8 cellular contexts compared by ENCODE assay signal in genomic region chr2:233210843-233211600, GRCh38. TPM values are rescaled to one million over a fixed set of nuclear protein-coding genes. Genes with fewer than 3 reads are reported as not detected.
DNase-seq lines count a peak whose midpoint lies in the region; ATAC-seq and TF ChIP-seq lines count a peak whose summit lies in the region.

No MANE protein-coding gene starts in this region.

- ATAC-seq in esophagus mucosa (peak; percentile 62), GM18519 (IDR thresholded peaks at IDR 0.05; ENCODE audit: low FRiP score, unreplicated experiment) (no peak)
- no peak for ATAC-seq in stimulated activated naive CD8-positive, alpha-beta T cell treated with anti-CD3 and anti-CD28 coated beads, Interleukin-15, Interleukin-2, amounts not matched to agents 100 U/mL and 50 U/mL, for 24 hours

- H3K9me3 ChIP-seq in neural progenitor cell (ENCODE audit: low read depth) (no peaks in the 10 kb centered on the region), smooth muscle cell (replicated peaks; ENCODE audit: low read depth) (no peaks in the 10 kb centered on the region)

- no peak for TF ChIP-seq CTCF in AG09309 (IDR thresholded peaks at IDR 0.05; ENCODE audit: control insufficient read depth, insufficient read depth, low read depth, low read length, missing control alignments)
- TF ChIP-seq CTCF in neural progenitor cell (IDR thresholded peaks at IDR 0.05) = no peak
- TF ChIP-seq CTCF in smooth muscle cell (IDR thresholded peaks at IDR 0.05; ENCODE audit: borderline replicate concordance, insufficient read depth, poor library complexity, severe bottlenecking) = no peak

- DNase-seq in AG09309 (ENCODE audit: low read depth) (peak; percentile 71), NCI-H460 (ENCODE audit: extremely low read depth, low read depth) (peak; percentile 18), neural progenitor cell (ENCODE audit: low spot score) (no peak), smooth muscle cell (lab: John Stamatoyannopoulos, UW; ENCODE audit: unreplicated experiment) (no peak)
- DNase-seq in stimulated activated naive CD4-positive, alpha-beta T cell treated with Interleukin-2 at 50 U/mL for 16 hours (lab: John Stamatoyannopoulos, UW) = no peak
- DNase-seq in stimulated activated naive CD8-positive, alpha-beta T cell treated with anti-CD3 and anti-CD28 coated beads, Interleukin-15, Interleukin-2, amounts not matched to agents 100 U/mL and 50 U/mL, for 24 hours = no peak

- no peak overlapping the region for H3K27ac ChIP-seq in neural progenitor cell
- no peak overlapping the region for H3K27ac ChIP-seq in smooth muscle cell (ENCODE audit: low read depth)

- H3K4me2 ChIP-seq in neural progenitor cell = no peak overlapping the region
- H3K4me2 ChIP-seq in smooth muscle cell = no peak overlapping the region

- H3K4me1 ChIP-seq in neural progenitor cell = peaks cover 11% of the 10 kb centered on the region
- peaks cover 4% of the 10 kb centered on the region for H3K4me1 ChIP-seq in smooth muscle cell (ENCODE audit: low read depth)

- peaks cover 22% of the 10 kb centered on the region for H3K27me3 Mint-ChIP-seq in neural progenitor cell (ENCODE audit: insufficient read depth, low read depth)

- WGBS in smooth muscle cell (ENCODE audit: low lambda C conversion rate) = 82% methylated on average over 18 of the region's 18 CpGs

- H3K4me3 ChIP-seq in AG09309 (ENCODE audit: control insufficient read depth, low read depth, low read length) (no peak overlapping the region), neural progenitor cell (no peak overlapping the region), smooth muscle cell (no peak overlapping the region)

- H3K9me3 Mint-ChIP-seq in neural progenitor cell = peaks cover 2% of the 10 kb centered on the region

- H3K79me2 ChIP-seq in neural progenitor cell (ENCODE audit: low read depth) (no peaks in the 10 kb centered on the region), smooth muscle cell (ENCODE audit: low read depth) (no peaks in the 10 kb centered on the region)

- H3K27ac Mint-ChIP-seq in neural progenitor cell = no peak overlapping the region

- H3K36me3 Mint-ChIP-seq in neural progenitor cell = no peaks in the 10 kb centered on the region

- H2AFZ ChIP-seq in neural progenitor cell (replicated peaks) = no peak overlapping the region
- no peak overlapping the region for H2AFZ ChIP-seq in smooth muscle cell (ENCODE audit: low read depth)

- no peak overlapping the region for H3K9ac ChIP-seq in neural progenitor cell
- no peak overlapping the region for H3K9ac ChIP-seq in smooth muscle cell (ENCODE audit: low read depth)

- H3F3A ChIP-seq in neural progenitor cell (ENCODE audit: low read depth) (peaks cover 10% of the 10 kb centered on the region), smooth muscle cell (ENCODE audit: low read depth) (no peaks in the 10 kb centered on the region)

- H4K20me1 ChIP-seq in neural progenitor cell (ENCODE audit: low read depth) = no peaks in the 10 kb centered on the region
- H4K20me1 ChIP-seq in smooth muscle cell (ENCODE audit: low read depth) = no peaks in the 10 kb centered on the region

- H3K4me1 Mint-ChIP-seq in neural progenitor cell = peaks cover 26% of the 10 kb centered on the region

- H3K36me3 ChIP-seq in neural progenitor cell (no peaks in the 10 kb centered on the region), smooth muscle cell (ENCODE audit: low read depth) (no peaks in the 10 kb centered on the region)

- H3K27me3 ChIP-seq in neural progenitor cell (no peaks in the 10 kb centered on the region), smooth muscle cell (ENCODE audit: low read depth) (no peaks in the 10 kb centered on the region)

- peak overlapping the region; percentile 3 for H3K4me3 Mint-ChIP-seq in neural progenitor cell

RNA-seq across cellular contexts. Expression of gene ATG16L1, which starts 40.5 kb away (rescaled TPM):
- 38.1 and 40.7 TPM in 2 replicates for total RNA-seq in NCI-H460 (2014; rRNA removed; shearing (Covaris generic))
- polyA plus RNA-seq in NCI-H460 (2014; cell fraction: nucleus; rRNA removed) = 77.5 and 102 TPM in 2 replicates
- 13.9 TPM for total RNA-seq in esophagus mucosa
- 25.3 and 29.9 TPM in 2 replicates for total RNA-seq in neural progenitor cell (ENCODE audit: low replicate concordance)
- 25.6 and 26.4 TPM in 2 replicates for total RNA-seq in smooth muscle cell
- 11.2 and 12.5 TPM in 2 replicates for polyA plus RNA-seq in smooth muscle cell

Comparison
In these comparisons a context has a peak if more than half of its experiments do, and no peak if none do; other contexts are left out.
1. DNase-seq: peak in AG09309 (single experiment) and NCI-H460 (single experiment); none in neural progenitor cell (single experiment), smooth muscle cell (single experiment), stimulated activated naive CD4-positive, alpha-beta T cell treated with Interleukin-2 at 50 U/mL for 16 hours (single experiment) and stimulated activated naive CD8-positive, alpha-beta T cell treated with anti-CD3 and anti-CD28 coated beads, Interleukin-15, Interleukin-2, amounts not matched to agents 100 U/mL and 50 U/mL, for 24 hours (single experiment).